19 cellular contexts compared by ENCODE assay signal in the genomic region with DNA sequence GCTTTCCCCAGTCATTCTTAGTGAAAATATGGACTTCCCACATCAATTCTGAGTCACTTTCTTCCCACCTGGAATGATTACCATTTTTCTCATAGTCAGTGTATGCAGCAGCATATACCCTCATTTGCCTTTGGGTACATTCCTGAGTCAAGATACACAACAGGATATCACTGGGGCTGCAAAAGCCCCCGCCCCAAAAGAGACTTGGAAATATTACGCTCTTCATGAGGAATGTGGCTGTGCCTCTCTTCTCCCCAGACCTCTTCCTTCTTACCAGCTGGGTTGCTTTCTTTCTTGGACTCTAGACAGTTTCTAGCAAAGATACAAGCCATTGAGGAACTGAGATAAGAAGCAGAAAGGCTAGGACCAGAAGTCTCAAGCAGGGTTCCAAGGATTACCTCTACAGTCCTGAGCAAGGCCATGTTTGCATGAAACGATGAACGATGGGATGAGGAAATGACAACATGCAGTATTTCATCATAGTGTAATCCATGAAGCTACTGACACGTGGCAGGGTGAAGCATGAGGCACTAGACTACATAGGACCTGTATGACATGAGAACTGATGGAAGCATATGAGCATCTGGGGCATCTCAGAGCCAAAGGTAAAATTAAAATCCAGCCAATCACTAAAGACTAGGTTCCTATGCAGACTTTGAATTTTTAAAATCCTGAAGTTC.
"Had no signal": no experiment of that assay in that cellular context is flagged by ENCODE, and none has a peak within 500 bp of the region (broad histone marks: within the 10 kb centered on the region; RNA-seq: fewer than 3 reads in every experiment).

No MANE protein-coding gene starts in this region.

- H3K9me3 ChIP-seq: gastrocnemius medialis, heart right ventricle, neutrophil, psoas muscle, spleen, thoracic aorta, transverse colon had no signal

- H3K4me3 ChIP-seq: gastrocnemius medialis, heart right ventricle, psoas muscle, spleen, thoracic aorta, transverse colon had no signal

- H3K4me1 ChIP-seq: gastrocnemius medialis, heart right ventricle, psoas muscle, spleen, transverse colon had no signal

- ATAC-seq: esophagus mucosa; gastrocnemius medialis; heart right ventricle; naive thymus-derived CD8-positive, alpha-beta T cell; psoas muscle; sciatic nerve; stimulated activated naive B cell treated with anti-CD40 and anti-IgM and Interleukin-4, amounts not matched to agents 10 μg/mL and 1 μg/mL and 100 μg/mL, for 72 hours; stimulated activated naive CD8-positive, alpha-beta T cell treated with anti-CD3 and anti-CD28 coated beads, Interleukin-15, amount 100 ng/mL, for 72 hours had no signal

- H3K27me3 ChIP-seq: gastrocnemius medialis, neutrophil had no signal

- H3K27ac ChIP-seq: gastrocnemius medialis, heart right ventricle, neutrophil, psoas muscle, spleen, thoracic aorta, transverse colon had no signal

- DNase-seq: effector memory CD4-positive, alpha-beta T cell; gastrocnemius medialis; heart right ventricle; hypothalamus; kidney glomerular epithelial cell; mammary epithelial cell; naive thymus-derived CD8-positive, alpha-beta T cell; psoas muscle; retina; spleen; stimulated activated CD4-positive, alpha-beta T cell treated with anti-CD3 and anti-CD28 coated beads, Interleukin-2, amount 100 ng/mL, for 24 hours; stimulated activated CD4-positive, alpha-beta T cell treated with anti-CD3 and anti-CD28 coated beads, Interleukin-4, amount 100 ng/mL, for 4 hours; stimulated activated naive B cell treated with anti-CD40 and anti-IgM and Interleukin-4, amounts not matched to agents 10 μg/mL and 1 μg/mL and 100 μg/mL, for 72 hours; stimulated activated naive CD8-positive, alpha-beta T cell treated with anti-CD3 and anti-CD28 coated beads, Interleukin-15, amount 100 ng/mL, for 72 hours; transverse colon had no signal

- H3K36me3 ChIP-seq: gastrocnemius medialis, heart right ventricle, neutrophil, spleen, thoracic aorta, transverse colon had no signal
